Comparison of ENCODE assay signal across 1 cellular context in the genomic region with DNA sequence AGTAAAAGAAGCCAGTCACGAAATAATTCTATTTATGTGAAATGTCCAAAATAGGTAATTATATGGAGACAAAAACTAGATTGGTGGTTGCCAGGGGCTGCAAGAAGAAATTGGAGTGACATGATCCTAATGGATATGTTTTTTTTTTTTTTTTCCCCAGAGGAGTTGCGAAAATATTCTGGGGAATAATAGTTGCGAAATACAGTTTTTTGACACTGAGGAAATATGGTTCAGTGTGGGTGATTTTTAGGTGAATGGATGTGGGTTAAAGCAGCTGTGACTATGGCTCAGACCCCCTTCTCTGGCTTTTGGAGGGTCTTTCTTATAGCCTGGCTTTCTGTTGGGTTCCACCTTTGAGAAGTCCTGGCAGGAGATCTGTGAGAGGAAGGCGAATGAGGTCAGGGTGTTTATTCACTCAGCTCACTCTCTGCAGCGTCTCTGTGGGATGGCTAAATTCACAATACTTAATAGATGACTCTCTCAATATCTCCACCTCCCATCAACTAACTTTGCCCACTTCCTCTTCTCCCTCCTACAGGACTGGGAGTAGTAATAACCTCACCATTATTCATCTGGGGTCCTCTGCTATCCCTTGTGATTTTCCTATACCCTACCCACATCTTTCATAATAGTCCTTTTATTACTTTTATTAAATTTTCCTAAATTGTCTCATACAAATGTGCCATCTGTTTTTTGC.
TF ChIP-seq lines count a peak whose summit lies in the region.

No MANE protein-coding gene starts in this region.

TF ChIP-seq in IMR-90, 13 proteins besides CTCF, POLR2A, EP300 and RAD21:
- TF ChIP-seq MAFK (IDR thresholded peaks at IDR 0.05; ENCODE audit: low read depth, low read length) (no peak), CEBPB (IDR thresholded peaks at IDR 0.05; ENCODE audit: low read depth, low read length) (peak; percentile 65; the same call in 1 of the 2 replicates), CHD1 (IDR thresholded peaks at IDR 0.05; ENCODE audit: low read depth, low read length) (no peak)
